In genomic region chr12:3204716-3205617, GRCh38 we compare ENCODE assay signal across 19 cellular contexts.
DNase-seq lines count a peak whose midpoint lies in the region; ATAC-seq and TF ChIP-seq lines count a peak whose summit lies in the region.
"Had no signal": no experiment of that assay in that cellular context is flagged by ENCODE, and none has a peak within 500 bp of the region (broad histone marks: within the 10 kb centered on the region; RNA-seq: fewer than 3 reads in every experiment).

No MANE protein-coding gene starts in this region.

- H3K27ac Mint-ChIP-seq in chondrocyte (ENCODE audit: unreplicated experiment): no peak overlapping the region
- H3K27ac Mint-ChIP-seq: CD8-positive, alpha-beta memory T cell; H9; T-helper 2 cell treated with Interferon-gamma antibody and Interleukin-4, amounts not matched to agents 5 μg/mL and 100 μg/mL, for 36 hours had no signal

- peak; percentile 93 for DNase-seq in BE2C
- DNase-seq in NCI-H1417 treated with DMSO at 0.1 percent for 48 hours (lab: John Stamatoyannopoulos, UW): peak; percentile 57
- peak; percentile 86 for DNase-seq in WERI-Rb-1
- DNase-seq in chondrocyte (ENCODE audit: low spot score): no peak
- DNase-seq in CD1c-positive myeloid dendritic cell (ENCODE audit: extremely low spot score): no peak
- DNase-seq: activated CD4-positive, CD25-positive, alpha-beta regulatory T cell treated with anti-CD3 and anti-CD28 coated beads, Interleukin-2, amount 50 U/mL, for 72 hours; activated effector memory CD4-positive, alpha-beta T cell treated with Interleukin-2 at 50 U/mL for 16 hours; CD8-positive, alpha-beta memory T cell; EL; NCI-H226; ovary; SHP77 treated with DMSO at 0.1 percent for 48 hours; small intestine had no signal

- H3K27ac ChIP-seq in WERI-Rb-1 (peak overlapping the region; percentile 92), neural cell (ENCODE audit: low read length) (no peak overlapping the region)
- H3K27ac ChIP-seq: ovary had no signal

- no peaks in the 10 kb centered on the region for H3K9me3 ChIP-seq in BE2C
- no peaks in the 10 kb centered on the region for H3K9me3 ChIP-seq in WERI-Rb-1 (ENCODE audit: severe bottlenecking)
- no peaks in the 10 kb centered on the region for H3K9me3 ChIP-seq in neural cell (ENCODE audit: low read length)
- H3K9me3 ChIP-seq: ovary, tibial nerve had no signal

- peaks cover 40% of the 10 kb centered on the region for H3K4me1 ChIP-seq in BE2C

- H3K4me2 ChIP-seq in neural cell (ENCODE audit: low read length): no peak overlapping the region

- peaks cover 4% of the 10 kb centered on the region for H3K27me3 ChIP-seq in BE2C
- H3K27me3 ChIP-seq in WERI-Rb-1 (ENCODE audit: insufficient read depth, low read depth, severe bottlenecking): no peaks in the 10 kb centered on the region
- peaks cover 21% of the 10 kb centered on the region for H3K27me3 ChIP-seq in neural cell (ENCODE audit: insufficient read depth, low read depth, low read length)
- H3K27me3 ChIP-seq: ovary had no signal

- no peak for TF ChIP-seq RAD21 in neural cell (conservative IDR thresholded peaks at IDR 0.05)

- H3F3A ChIP-seq in neural cell (ENCODE audit: insufficient read depth, low read length, poor library complexity, severe bottlenecking): no peaks in the 10 kb centered on the region

- H3K9ac ChIP-seq in neural cell (ENCODE audit: low read length): no peak overlapping the region

- H3K9me2 ChIP-seq in neural cell (ENCODE audit: insufficient read depth, low read length): no peaks in the 10 kb centered on the region

- peak overlapping the region; percentile 24 for H3K4me3 ChIP-seq in BE2C (ENCODE audit: low read depth, low read length)
- H3K4me3 ChIP-seq in WERI-Rb-1 (ENCODE audit: low read depth, low read length): peak overlapping the region; percentile 82
- peak overlapping the region; percentile 10 for H3K4me3 ChIP-seq in neural cell (ENCODE audit: low read length)
- H3K4me3 ChIP-seq: ovary, tibial nerve had no signal

- TF ChIP-seq EP300 in neural cell (conservative IDR thresholded peaks at IDR 0.05; ENCODE audit: poor library complexity, severe bottlenecking): no peak

- H4K20me1 ChIP-seq in neural cell (ENCODE audit: insufficient read depth): no peaks in the 10 kb centered on the region

- no peak for ATAC-seq in HG03159 (IDR thresholded peaks at IDR 0.05; ENCODE audit: unreplicated experiment)
- no peak for ATAC-seq in HG02840 (IDR thresholded peaks at IDR 0.05; ENCODE audit: low FRiP score, unreplicated experiment)

- H3K9me3 Mint-ChIP-seq in chondrocyte (ENCODE audit: low read depth): no peaks in the 10 kb centered on the region
- H3K9me3 Mint-ChIP-seq: CD8-positive, alpha-beta memory T cell; H9; T-helper 2 cell treated with Interferon-gamma antibody and Interleukin-4, amounts not matched to agents 5 μg/mL and 100 μg/mL, for 36 hours had no signal

- no peaks in the 10 kb centered on the region for H3K27me3 Mint-ChIP-seq in chondrocyte (ENCODE audit: low read depth)

- peaks cover 54% of the 10 kb centered on the region for H3K4me1 Mint-ChIP-seq in chondrocyte (ENCODE audit: low read depth)

- peaks cover 3% of the 10 kb centered on the region for H3K36me3 Mint-ChIP-seq in chondrocyte (ENCODE audit: low read depth)
- H3K36me3 Mint-ChIP-seq: CD8-positive, alpha-beta memory T cell had no signal

- no peaks in the 10 kb centered on the region for H3K79me2 ChIP-seq in neural cell (replicated peaks; ENCODE audit: insufficient read depth, low read length)

- 0 out of 2 replicates have a peak, but pooled peaks cover 4% of the 10 kb centered on the region for H3K36me3 ChIP-seq in BE2C
- peaks cover 86% of the 10 kb centered on the region for H3K36me3 ChIP-seq in WERI-Rb-1
- H3K36me3 ChIP-seq in neural cell (ENCODE audit: insufficient read depth, low read length): no peaks in the 10 kb centered on the region
- H3K36me3 ChIP-seq: ovary, tibial nerve had no signal

- TF ChIP-seq CTCF in BE2C (IDR thresholded peaks at IDR 0.05; ENCODE audit: low read depth, low read length) (no peak), WERI-Rb-1 (IDR thresholded peaks at IDR 0.05; ENCODE audit: low read depth, low read length) (no peak), neural cell (IDR thresholded peaks at IDR 0.05; ENCODE audit: poor library complexity, severe bottlenecking) (no peak), chondrocyte (IDR thresholded peaks at IDR 0.05) (no peak)

- no peak overlapping the region for H2AFZ ChIP-seq in neural cell (ENCODE audit: low read depth, low read length)

- no peak overlapping the region for H3K4me3 Mint-ChIP-seq in chondrocyte (ENCODE audit: unreplicated experiment)
- H3K4me3 Mint-ChIP-seq: CD8-positive, alpha-beta memory T cell; H9; T-helper 2 cell treated with Interferon-gamma antibody and Interleukin-4, amounts not matched to agents 5 μg/mL and 100 μg/mL, for 36 hours had no signal

TF ChIP-seq in neural cell, 6 proteins besides CTCF, POLR2A, EP300 and RAD21:
- no peak for TF ChIP-seq MXI1 (conservative IDR thresholded peaks at IDR 0.05; ENCODE audit: poor library complexity, severe bottlenecking)
- no peak for TF ChIP-seq POLR2AphosphoS5 (IDR thresholded peaks at IDR 0.05)
- TF ChIP-seq SMC3 (conservative IDR thresholded peaks at IDR 0.05; ENCODE audit: poor library complexity): no peak
- no peak for TF ChIP-seq TAF1 (IDR thresholded peaks at IDR 0.05; ENCODE audit: low read depth)
- TF ChIP-seq REST (IDR thresholded peaks at IDR 0.05; ENCODE audit: borderline replicate concordance): no peak
- no peak for TF ChIP-seq EZH2 (IDR thresholded peaks at IDR 0.05; ENCODE audit: borderline replicate concordance, insufficient read depth, low read length, poor library complexity, severe bottlenecking)
TF ChIP-seq in neural cell: peak in this region for 0.

Comparison
In these comparisons a context has a peak if more than half of its experiments do, and no peak if none do; other contexts are left out.
1. DNase-seq: peak in BE2C (single experiment), NCI-H1417 treated with DMSO at 0.1 percent for 48 hours (single experiment) and WERI-Rb-1 (single experiment); none in chondrocyte (single experiment) and CD1c-positive myeloid dendritic cell (single experiment).
2. H3K4me3 ChIP-seq: peak in every context shown above with its lines; median percentile 82 in WERI-Rb-1; 24 in BE2C; 10 in neural cell.